In genomic region chr20:4985658-4986057, GRCh38 we compare ENCODE assay signal across 14 cellular contexts.
DNase-seq lines count a peak whose midpoint lies in the region; ATAC-seq lines count a peak whose summit lies in the region.
"Had no signal": no experiment of that assay in that cellular context is flagged by ENCODE, and none has a peak within 500 bp of the region (broad histone marks: within the 10 kb centered on the region; RNA-seq: fewer than 3 reads in every experiment).

No MANE protein-coding gene starts in this region.

- 0 out of 2 replicates have a peak overlapping the region, but pooled peaks have one; percentile 29 for H3K9ac ChIP-seq in BLaER1

- no peaks in the 10 kb centered on the region for H3K27me3 ChIP-seq in BLaER1
- H3K27me3 ChIP-seq: thyroid gland had no signal

- H3K4me2 ChIP-seq in BLaER1, result peak overlapping the region; percentile 80

- peaks cover 65% of the 10 kb centered on the region for H3K4me1 ChIP-seq in BLaER1

- peak overlapping the region; percentile 68 for H3K27ac ChIP-seq in BLaER1
- H3K27ac ChIP-seq: thyroid gland had no signal

- ATAC-seq in GM21526 (IDR thresholded peaks at IDR 0.05; ENCODE audit: low FRiP score, unreplicated experiment), result peak; percentile 43

- no peaks in the 10 kb centered on the region for H3K36me3 ChIP-seq in BLaER1
- H3K36me3 ChIP-seq: thyroid gland had no signal

- no peaks in the 10 kb centered on the region for H3K9me3 ChIP-seq in BLaER1
- H3K9me3 ChIP-seq: thyroid gland had no signal

- H4K20me1 ChIP-seq in BLaER1, result peaks cover 38% of the 10 kb centered on the region

- DNase-seq in NCI-H524 (lab: John Stamatoyannopoulos, UW) (peak; percentile 46 to 79), fibroblast of the conjunctiva (ENCODE audit: low read depth) (peak; percentile 38), NCI-H82 treated with DMSO at 0.1 percent for 48 hours (lab: John Stamatoyannopoulos, UW; ENCODE audit: unreplicated experiment) (no peak), 8988T (no peak), NCI-H2227 treated with DMSO at 0.1 percent for 48 hours (lab: John Stamatoyannopoulos, UW) (no peak), EL (no peak)
- DNase-seq: activated gamma-delta T cell; NCI-H1417; SIG-M5; stimulated activated CD4-positive, alpha-beta T cell treated with anti-CD3 and anti-CD28 coated beads, Interleukin-1b, Interleukin-23, amount 100 ng/mL, for 48 hours; thyroid gland had no signal

- H3K4me3 ChIP-seq in BLaER1, result no peak overlapping the region
- H3K4me3 ChIP-seq: lung, thyroid gland had no signal

Comparison
In these comparisons a context has a peak if more than half of its experiments do, and no peak if none do; other contexts are left out.
1. DNase-seq: peak in NCI-H524 (2 of 2) and fibroblast of the conjunctiva (single experiment); none in NCI-H82 treated with DMSO at 0.1 percent for 48 hours (single experiment), 8988T (single experiment), NCI-H2227 treated with DMSO at 0.1 percent for 48 hours (single experiment) and EL (single experiment).